Comparison of ENCODE assay signal across 9 cellular contexts in genomic region chr6:126176266-126176665, GRCh38.
A peak's percentile ranks its signal among the peaks of the same experiment; 100 is the strongest.
DNase-seq lines count a peak whose midpoint lies in the region; ATAC-seq and TF ChIP-seq lines count a peak whose summit lies in the region.
"Had no signal": no experiment of that assay in that cellular context is flagged by ENCODE, and none has a peak within 500 bp of the region (broad histone marks: within the 10 kb centered on the region; RNA-seq: fewer than 3 reads in every experiment).

No MANE protein-coding gene starts in this region.

- H3K4me1 Mint-ChIP-seq in Caco-2 (ENCODE audit: low read depth, unreplicated experiment) (peaks cover 2% of the 10 kb centered on the region), glutamatergic neuron (ENCODE audit: low read depth, unreplicated experiment) (peaks cover 6% of the 10 kb centered on the region)
- peaks cover 9% of the 10 kb centered on the region for H3K4me1 Mint-ChIP-seq in activated T-cell treated with anti-CD3 and anti-CD28 coated beads, Interleukin-2, amount 50 U/mL, for 24 hours (ENCODE audit: low read depth)

- H3K27me3 ChIP-seq in Caco-2 (replicated peaks; ENCODE audit: control insufficient read depth, insufficient read depth, low read length): no peaks in the 10 kb centered on the region

- H3K36me3 Mint-ChIP-seq in Caco-2 (ENCODE audit: insufficient read depth, unreplicated experiment): no peaks in the 10 kb centered on the region
- no peaks in the 10 kb centered on the region for H3K36me3 Mint-ChIP-seq in glutamatergic neuron (ENCODE audit: unreplicated experiment)
- H3K36me3 Mint-ChIP-seq in activated T-cell treated with anti-CD3 and anti-CD28 coated beads, Interleukin-2, amount 50 U/mL, for 24 hours (ENCODE audit: low read depth): no peaks in the 10 kb centered on the region

- TF ChIP-seq CTCF in Caco-2 (IDR thresholded peaks at IDR 0.05; ENCODE audit: insufficient read depth in 1 of 2, low read depth in 1 of 2, low read length in 1 of 2, severe bottlenecking in 1 of 2, unreplicated experiment in 1 of 2): peak; percentile 29 to 49
- TF ChIP-seq CTCF in HFF-Myc (IDR thresholded peaks at IDR 0.05; ENCODE audit: low read depth, low read length, missing control alignments): peak; percentile 26
- peak; percentile 12 for TF ChIP-seq CTCF in glutamatergic neuron (IDR thresholded peaks at IDR 0.05; ENCODE audit: partially characterized antibody, unreplicated experiment)

- H3K27me3 Mint-ChIP-seq in Caco-2 (ENCODE audit: insufficient read depth, unreplicated experiment) (no peaks in the 10 kb centered on the region), glutamatergic neuron (ENCODE audit: unreplicated experiment) (no peaks in the 10 kb centered on the region)
- no peaks in the 10 kb centered on the region for H3K27me3 Mint-ChIP-seq in activated T-cell treated with anti-CD3 and anti-CD28 coated beads, Interleukin-2, amount 50 U/mL, for 24 hours

- POLR2A ChIA-PET in Caco-2 (lab: Charles Lee): interaction anchor here (0.5 kb wide), 1 partner anchor 46 kb away, joined by 3 read pairs; no protein-coding TSS in a partner anchor

- no peaks in the 10 kb centered on the region for H3K9me3 ChIP-seq in Caco-2

- DNase-seq in Caco-2 (peak in 1 of 2 experiments; percentile 34), HFF-Myc (ENCODE audit: extremely low read depth, low read depth) (peak; percentile 7), SK-N-DZ (ENCODE audit: low spot score) (peak; percentile 18), glutamatergic neuron (no peak)
- no peak for DNase-seq in activated CD8-positive, alpha-beta memory T cell treated with anti-CD3 and anti-CD28 coated beads, Interleukin-2, amount 50 U/mL, for 4 hours
- DNase-seq in activated T-cell treated with anti-CD3 and anti-CD28 coated beads, Interleukin-2, amount 50 U/mL, for 24 hours: no peak
- DNase-seq: left colon had no signal

- H3K27ac Mint-ChIP-seq in Caco-2 (ENCODE audit: unreplicated experiment): no peak overlapping the region
- no peak overlapping the region for H3K27ac Mint-ChIP-seq in glutamatergic neuron (ENCODE audit: unreplicated experiment)
- no peak overlapping the region for H3K27ac Mint-ChIP-seq in activated T-cell treated with anti-CD3 and anti-CD28 coated beads, Interleukin-2, amount 50 U/mL, for 24 hours

- no peaks in the 10 kb centered on the region for H3K36me3 ChIP-seq in Caco-2 (ENCODE audit: control insufficient read depth, insufficient read depth, low read length)

- BruUV-seq in Caco-2 (replicated peaks; lab: Mats Ljungman, UMichigan): no TSS peak

- H3K4me3 ChIP-seq in Caco-2 (ENCODE audit: low read depth, low read length) (no peak overlapping the region), HFF-Myc (replicated peaks; ENCODE audit: low read depth, low read length) (no peak overlapping the region)

- ATAC-seq in GM18867 (IDR thresholded peaks at IDR 0.05; ENCODE audit: unreplicated experiment) (no peak), GM21526 (IDR thresholded peaks at IDR 0.05; ENCODE audit: low FRiP score, unreplicated experiment) (no peak)
- ATAC-seq: left colon had no signal

- intact Hi-C loops in Caco-2 (cut with micrococcal nuclease; ENCODE audit: unreplicated experiment): loop anchor here (1.0 to 10.0 kb wide), 6 partner anchors 136 to 945 kb away; partner anchors contain the start of gene CENPW

- CTCF ChIA-PET in Caco-2 (lab: Charles Lee): interaction anchor here (0.6 to 1.1 kb wide), 3 partner anchors 142 to 616 kb away, joined by 3 to 6 read pairs (median 5); no protein-coding TSS in a partner anchor

- H3K4me3 Mint-ChIP-seq in Caco-2 (ENCODE audit: unreplicated experiment) (no peak overlapping the region), glutamatergic neuron (ENCODE audit: unreplicated experiment) (no peak overlapping the region)
- H3K4me3 Mint-ChIP-seq in activated T-cell treated with anti-CD3 and anti-CD28 coated beads, Interleukin-2, amount 50 U/mL, for 24 hours: no peak overlapping the region

- peaks cover 5% of the 10 kb centered on the region for H3K4me1 ChIP-seq in Caco-2

- H3K9me3 Mint-ChIP-seq in Caco-2 (ENCODE audit: unreplicated experiment) (no peaks in the 10 kb centered on the region), glutamatergic neuron (ENCODE audit: unreplicated experiment) (no peaks in the 10 kb centered on the region)
- H3K9me3 Mint-ChIP-seq in activated T-cell treated with anti-CD3 and anti-CD28 coated beads, Interleukin-2, amount 50 U/mL, for 24 hours: no peaks in the 10 kb centered on the region

Comparison
In these comparisons a context has a peak if more than half of its experiments do, and no peak if none do; other contexts are left out.
1. DNase-seq: peak in HFF-Myc (single experiment) and SK-N-DZ (single experiment); none in glutamatergic neuron (single experiment), activated CD8-positive, alpha-beta memory T cell treated with anti-CD3 and anti-CD28 coated beads, Interleukin-2, amount 50 U/mL, for 4 hours (single experiment) and activated T-cell treated with anti-CD3 and anti-CD28 coated beads, Interleukin-2, amount 50 U/mL, for 24 hours (single experiment).
2. Peak in every context shown above with its lines, with median percentiles within 50 percentile points of each other: CTCF ChIP-seq.